In the genomic region with DNA sequence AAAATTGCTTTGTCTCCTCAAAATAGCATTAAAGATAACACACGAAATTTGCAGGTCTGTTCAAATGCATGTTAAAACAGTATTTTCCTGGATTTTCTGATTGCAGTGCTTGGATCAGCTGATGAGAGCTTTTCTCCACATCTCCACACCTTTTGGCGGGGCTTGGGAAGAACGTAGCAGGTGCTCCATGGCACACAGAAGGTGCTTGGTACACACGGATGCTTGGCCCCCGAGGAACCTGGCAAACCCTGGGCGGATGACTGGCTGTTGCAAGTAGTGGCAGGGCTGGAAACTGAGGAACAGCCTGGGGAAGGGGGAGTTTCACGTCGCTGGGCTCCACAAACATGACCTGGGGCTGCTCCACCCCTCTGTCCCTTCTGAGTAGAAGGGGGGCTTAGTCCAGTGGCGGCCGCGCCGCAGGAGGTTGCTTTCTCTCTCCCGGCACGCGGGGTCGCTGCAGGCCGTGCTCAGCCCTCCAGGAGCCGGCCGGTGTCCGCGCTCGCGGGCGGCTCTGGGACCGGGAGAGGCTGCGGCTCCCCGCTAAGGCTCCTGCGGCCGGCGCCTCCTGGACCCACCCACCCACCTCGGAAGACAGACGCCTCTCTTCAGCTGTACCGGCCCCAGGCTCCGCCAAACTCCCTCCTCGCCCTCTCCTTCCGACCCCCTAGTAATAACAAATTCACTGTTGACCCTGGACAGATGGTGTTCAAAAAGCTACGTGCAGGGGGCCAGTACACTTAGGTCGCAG, we compare ENCODE assay signal across 8 cellular contexts.
A peak's percentile ranks its signal among the peaks of the same experiment; 100 is the strongest.
DNase-seq lines count a peak whose midpoint lies in the region; ATAC-seq, FAIRE-seq and TF ChIP-seq lines count a peak whose summit lies in the region.

No MANE protein-coding gene starts in this region.

- TF ChIP-seq POLR2A in GM18505 (IDR thresholded peaks at IDR 0.05; ENCODE audit: borderline replicate concordance, extremely low read depth, insufficient read depth, insufficient read length), result no peak

- FAIRE-seq in urothelium cell line (lab: Jason Lieb, UNC), result no peak

- ATAC-seq in GM18505 (IDR thresholded peaks at IDR 0.05; ENCODE audit: unreplicated experiment) (peak; percentile 75), left lobe of liver (peak; percentile 96), GM18907 (IDR thresholded peaks at IDR 0.05; ENCODE audit: unreplicated experiment) (no peak)

- TF ChIP-seq CTCF in AG09319 (IDR thresholded peaks at IDR 0.05; ENCODE audit: low read depth, low read length), result peak; percentile 48

- DNase-seq in AG09319 (ENCODE audit: extremely low read depth, low read depth), result peak; percentile 3
- peak; percentile 81 for DNase-seq in NCI-H2227 (lab: John Stamatoyannopoulos, UW; ENCODE audit: unreplicated experiment)
- peak; percentile 16 for DNase-seq in cerebellar cortex (ENCODE audit: low spot score)
- DNase-seq in left lobe of liver (ENCODE audit: low spot score), result peak; percentile 56
- DNase-seq in urothelium cell line (ENCODE audit: low spot score), result peak; percentile 83
- no peak for DNase-seq in T-helper 9 cell
